13 cellular contexts compared by ENCODE assay signal in the genomic region with DNA sequence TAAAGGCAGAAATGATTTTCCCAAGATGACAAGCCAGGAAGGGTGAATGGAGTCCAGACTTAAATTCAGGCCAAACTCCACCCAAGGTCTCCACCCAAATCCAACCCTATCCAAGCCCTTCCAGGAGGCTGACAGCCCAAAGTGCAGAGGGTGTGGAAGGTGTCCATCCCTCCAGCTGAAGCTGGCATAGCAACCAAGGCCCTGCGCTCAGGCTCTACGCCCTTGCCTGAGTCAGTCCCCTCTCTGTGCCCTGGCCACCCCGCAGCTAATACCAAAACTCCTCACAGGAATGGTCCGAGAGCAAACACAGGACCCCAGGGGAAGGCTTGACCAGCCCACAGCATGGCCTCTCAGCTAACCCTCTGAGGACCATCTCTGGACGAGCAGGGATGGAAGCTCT. TPM values are rescaled to one million over a fixed set of nuclear protein-coding genes. Genes with fewer than 3 reads are reported as not detected.
DNase-seq lines count a peak whose midpoint lies in the region; ATAC-seq and TF ChIP-seq lines count a peak whose summit lies in the region.
"Had no signal": no experiment of that assay in that cellular context is flagged by ENCODE, and none has a peak within 500 bp of the region (broad histone marks: within the 10 kb centered on the region; RNA-seq: fewer than 3 reads in every experiment).

No MANE protein-coding gene starts in this region.

- CTCF ChIA-PET in CD4-positive, alpha-beta T cell (lab: Charles Lee): no interaction called here
- CTCF ChIA-PET in MCF 10A (lab: Yijun Ruan, JAX): interaction anchor here (1.2 to 3.9 kb wide), 3 partner anchors 23 to 55 kb away, joined by 3 to 26 read pairs (median 6); no protein-coding TSS in a partner anchor

- peaks cover 14% of the 10 kb centered on the region for H3K27me3 ChIP-seq in CD4-positive, alpha-beta T cell (ENCODE audit: control insufficient read depth, insufficient read depth, low read length)
- H3K27me3 ChIP-seq: testis had no signal

- H3K36me3 Mint-ChIP-seq in CD4-positive, alpha-beta T cell (ENCODE audit: low read depth): no peaks in the 10 kb centered on the region
- no peaks in the 10 kb centered on the region for H3K36me3 Mint-ChIP-seq in MCF 10A (ENCODE audit: insufficient read depth, unreplicated experiment)

- intact Hi-C loops in CD4-positive, alpha-beta T cell (cut with DNase I, micrococcal nuclease): no loop called here
- intact Hi-C loops in MCF 10A (cut with micrococcal nuclease) (no loop called here), left ventricle myocardium superior (cut with micrococcal nuclease) (no loop called here), sciatic nerve (cut with DNase I) (no loop called here)

- no peak overlapping the region for H3K27ac Mint-ChIP-seq in CD4-positive, alpha-beta T cell
- H3K27ac Mint-ChIP-seq in MCF 10A (ENCODE audit: low read depth, unreplicated experiment): peak overlapping the region; percentile 21

- peaks cover 17% of the 10 kb centered on the region for H3K4me1 Mint-ChIP-seq in CD4-positive, alpha-beta T cell (ENCODE audit: low read depth)
- peaks cover 25% of the 10 kb centered on the region for H3K4me1 Mint-ChIP-seq in MCF 10A (ENCODE audit: insufficient read depth, unreplicated experiment)

- H3K27ac ChIP-seq in CD4-positive, alpha-beta T cell (ENCODE audit: low read depth, low read length): no peak overlapping the region
- H3K27ac ChIP-seq: testis had no signal

- H3K9me3 Mint-ChIP-seq in CD4-positive, alpha-beta T cell: no peaks in the 10 kb centered on the region
- H3K9me3 Mint-ChIP-seq in MCF 10A (ENCODE audit: unreplicated experiment): no peaks in the 10 kb centered on the region

- POLR2A ChIA-PET in CD4-positive, alpha-beta T cell (lab: Charles Lee): no interaction called here
- POLR2A ChIA-PET in MCF 10A (lab: Yijun Ruan, JAX): interaction anchor here (0.6 to 2.4 kb wide), 6 partner anchors 13 to 218 kb away, joined by 3 to 15 read pairs (median 8); a partner anchor contains a TSS

- H3K4me3 Mint-ChIP-seq in CD4-positive, alpha-beta T cell: peak overlapping the region; percentile 26
- H3K4me3 Mint-ChIP-seq in MCF 10A (ENCODE audit: unreplicated experiment): no peak overlapping the region

- TF ChIP-seq CTCF in CD4-positive, alpha-beta T cell (IDR thresholded peaks at IDR 0.05): no peak
- TF ChIP-seq CTCF in MCF 10A (IDR thresholded peaks at IDR 0.05; ENCODE audit: unreplicated experiment): no peak

- BruUV-seq in MCF 10A (replicated peaks; lab: Mats Ljungman, UMichigan): no TSS peak

- H3K27me3 Mint-ChIP-seq in CD4-positive, alpha-beta T cell: peaks cover 27% of the 10 kb centered on the region
- no peaks in the 10 kb centered on the region for H3K27me3 Mint-ChIP-seq in MCF 10A (ENCODE audit: insufficient read depth, unreplicated experiment)

- H3K9me3 ChIP-seq in CD4-positive, alpha-beta T cell (ENCODE audit: control insufficient read depth, low read length): no peaks in the 10 kb centered on the region
- H3K9me3 ChIP-seq: testis had no signal

- ATAC-seq in CD4-positive, alpha-beta T cell (ENCODE audit: poor library complexity): no peak
- ATAC-seq in left ventricle myocardium superior (peak; percentile 22), sciatic nerve (peak; percentile 19), HG03457 (IDR thresholded peaks at IDR 0.05; ENCODE audit: unreplicated experiment) (no peak), HG03095 (IDR thresholded peaks at IDR 0.05; ENCODE audit: unreplicated experiment) (no peak)
- ATAC-seq: activated CD4-positive, CD25-positive, alpha-beta regulatory T cell treated with anti-CD3 and anti-CD28 coated beads, Interleukin-2, amount 50 U/mL, for 24 hours had no signal

- DNase-seq in CD4-positive, alpha-beta T cell: no peak
- DNase-seq in MCF 10A (ENCODE audit: unreplicated experiment): no peak
- peak; percentile 48 for DNase-seq in left ventricle myocardium superior
- DNase-seq in sciatic nerve (ENCODE audit: low spot score): no peak
- DNase-seq in NCI-H2081 treated with DMSO at 0.1 percent for 48 hours (lab: John Stamatoyannopoulos, UW): no peak
- no peak for DNase-seq in stimulated activated CD4-positive, alpha-beta T cell treated with anti-CD3 and anti-CD28 coated beads, Interleukin-2, amount 100 ng/mL, for 24 hours
- DNase-seq: NCI-H1930, SW 1271, testis had no signal

RNA-seq across cellular contexts. Expression of a gene that starts 2.1 kb away (rescaled TPM):
- 1 to 10 TPM; 4.4 to 5.3 TPM for total RNA-seq in CD4-positive, alpha-beta T cell
- total RNA-seq in MCF 10A (2022): 34.8 and 53.1 TPM in 2 replicates
- 30.4 TPM for total RNA-seq in left ventricle myocardium superior
- total RNA-seq in sciatic nerve: 59.3 TPM

RNA-seq across cellular contexts. Expression of a gene that starts 27.7 kb away (rescaled TPM):
- 1 to 10 TPM; 7.2 to 8.8 TPM for total RNA-seq in CD4-positive, alpha-beta T cell
- 0.12 and 0.16 TPM in 2 replicates for total RNA-seq in MCF 10A (2022)
- 0.10 TPM for total RNA-seq in left ventricle myocardium superior
- 0.36 TPM for total RNA-seq in sciatic nerve
- total RNA-seq: lung microvascular endothelial cell had no signal

RNA-seq across cellular contexts. Expression of a gene that starts 37.5 kb away (rescaled TPM):
- total RNA-seq in CD4-positive, alpha-beta T cell: 10 to 100 TPM; 10.2 to 12.4 TPM
- total RNA-seq in MCF 10A (2022) (23.9 and 31.5 TPM in 2 replicates), left ventricle myocardium superior (12.4 TPM), sciatic nerve (20.7 TPM)

RNA-seq across cellular contexts. Expression of a gene that starts 38.2 kb away (rescaled TPM):
- total RNA-seq in CD4-positive, alpha-beta T cell: not detected
- total RNA-seq in MCF 10A (2022) (not detected in 2 replicates), left ventricle myocardium superior (0.17 TPM), sciatic nerve (2.5 TPM)
- total RNA-seq: lung microvascular endothelial cell had no signal

RNA-seq across cellular contexts. Expression of a gene that starts 55.6 kb away (rescaled TPM):
- under 1 TPM in 1 of 2 experiments, not detected in 1; 0.59 TPM for total RNA-seq in CD4-positive, alpha-beta T cell
- 20.5 and 22.7 TPM in 2 replicates for total RNA-seq in MCF 10A (2022)
- 5.7 TPM for total RNA-seq in left ventricle myocardium superior
- total RNA-seq in sciatic nerve: 33.3 TPM

Comparison
In these comparisons a context has a peak if more than half of its experiments do, and no peak if none do; other contexts are left out.
1. ATAC-seq: peak in left ventricle myocardium superior (single experiment) and sciatic nerve (single experiment); none in CD4-positive, alpha-beta T cell (single experiment), HG03457 (single experiment) and HG03095 (single experiment).